10 cellular contexts compared by ENCODE assay signal in the genomic region with DNA sequence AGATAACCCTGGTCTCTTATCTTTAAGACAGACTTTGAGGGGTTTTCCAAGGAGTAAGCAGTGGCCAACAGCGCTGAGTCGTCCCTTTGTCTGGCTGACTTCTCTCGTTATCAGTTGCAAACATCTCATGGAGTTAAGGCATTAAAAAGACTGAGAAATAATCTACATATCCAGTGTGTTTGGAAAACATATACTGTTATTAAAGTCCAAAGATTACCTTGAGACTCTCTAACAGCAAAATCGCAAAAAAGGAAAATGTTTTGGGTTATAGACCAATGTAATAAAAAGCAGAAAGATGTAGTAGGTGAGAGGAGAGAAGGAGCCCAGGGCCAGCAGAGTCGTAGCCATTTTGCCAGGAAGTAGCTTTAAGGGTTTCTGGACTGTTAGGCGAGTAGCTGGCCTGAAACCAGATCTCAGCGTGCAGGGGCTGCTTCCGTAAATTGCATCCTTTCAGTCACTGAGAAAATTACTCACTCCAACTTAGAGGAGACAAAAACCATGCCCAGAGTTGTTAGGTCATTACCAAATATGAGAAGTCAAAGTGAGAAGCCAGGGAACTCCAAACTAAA. TPM values are rescaled to one million over a fixed set of nuclear protein-coding genes. Genes with fewer than 3 reads are reported as not detected.
DNase-seq lines count a peak whose midpoint lies in the region; ATAC-seq and TF ChIP-seq lines count a peak whose summit lies in the region.
"Had no signal": no experiment of that assay in that cellular context is flagged by ENCODE, and none has a peak within 500 bp of the region (broad histone marks: within the 10 kb centered on the region; RNA-seq: fewer than 3 reads in every experiment).

No MANE protein-coding gene starts in this region.

- ATAC-seq in Panc1 (0 out of 2 replicates have a peak, but pooled peaks have one; percentile 26), HG03439 (IDR thresholded peaks at IDR 0.05; ENCODE audit: unreplicated experiment) (no peak)

- peaks cover 10 to 14% of the 10 kb centered on the region in 2 experiments; a peak in 4 of 5 replicates for H3K9me3 Mint-ChIP-seq in H9

- H3K36me3 Mint-ChIP-seq in H9 (ENCODE audit: insufficient read depth in 1 of 3, low read depth in 3 of 3) = peaks cover 2 to 13% (median 6%) of the 10 kb centered on the region in 3 experiments; a peak in 6 of 7 replicates

- H3K14ac ChIP-seq in H9 (ENCODE audit: insufficient read depth, low read length) = no peak overlapping the region

- H3K4me3 ChIP-seq in Panc1 (ENCODE audit: low read depth in 2 of 2, low read length in 2 of 2) = no peak overlapping the region
- H3K4me3 ChIP-seq: tibial artery had no signal

- H3K79me1 ChIP-seq in H9 (ENCODE audit: insufficient read depth, low read depth, low read length, poor library complexity, severe bottlenecking) = no peaks in the 10 kb centered on the region

- no peaks in the 10 kb centered on the region for H3K79me2 ChIP-seq in H9 (ENCODE audit: insufficient read depth, low read length)

- peak; percentile 62 for DNase-seq in EL
- DNase-seq in H9 = no peak
- no peak for DNase-seq in Panc1 (ENCODE audit: low read depth, low spot score)
- peak; percentile 75 for DNase-seq in islet precursor cell
- DNase-seq in NCI-H1930 (lab: John Stamatoyannopoulos, UW) = no peak
- DNase-seq in central memory CD4-positive, alpha-beta T cell = no peak
- DNase-seq in activated CD8-positive, alpha-beta memory T cell treated with anti-CD3 and anti-CD28 coated beads, Interleukin-2, amount 50 U/mL, for 48 hours = no peak
- DNase-seq: NCI-H526 treated with DMSO at 0.1 percent for 48 hours had no signal

- H2AFZ ChIP-seq in H9 (ENCODE audit: low read length) = no peak overlapping the region

- H2BK120ac ChIP-seq in H9 (ENCODE audit: low read depth, low read length, poor library complexity, severe bottlenecking) = no peak overlapping the region

- H3K9ac ChIP-seq in H9 (ENCODE audit: extremely low read depth, insufficient read length, low read length) = no peak overlapping the region

- H3K23me2 ChIP-seq in H9 (ENCODE audit: insufficient read length, low read depth, low read length, poor library complexity, severe bottlenecking) = no peaks in the 10 kb centered on the region

- POLR2A ChIA-PET in Panc1 (lab: Charles Lee) = no interaction called here

- H2BK20ac ChIP-seq in H9 (ENCODE audit: low read depth, low read length, poor library complexity, severe bottlenecking) = no peak overlapping the region

- no peak overlapping the region for H4K5ac ChIP-seq in H9 (ENCODE audit: insufficient read length, low read depth, low read length)

- H3K18ac ChIP-seq in H9 (ENCODE audit: insufficient read length, low read depth, low read length) = no peak overlapping the region

- WGBS in H9 (ENCODE audit: extremely low coverage, insufficient read length, low lambda C conversion rate) = no CpG with 5 or more reads among the region's 8 CpGs

- H3K27me3 ChIP-seq in H9 (ENCODE audit: insufficient read depth, low read length) (no peaks in the 10 kb centered on the region), Panc1 (ENCODE audit: control insufficient read depth, insufficient read depth, low read length) (no peaks in the 10 kb centered on the region)
- H3K27me3 ChIP-seq: tibial artery had no signal

- H3K4me2 ChIP-seq in H9 (ENCODE audit: insufficient read depth, insufficient read length, low read length) = no peak overlapping the region

- no peak overlapping the region for H3T11ph ChIP-seq in H9 (ENCODE audit: low read length)

- H2BK15ac ChIP-seq in H9 (ENCODE audit: low read depth, low read length) = no peak overlapping the region

- H3K4me1 ChIP-seq in H9 (ENCODE audit: insufficient read depth, low read length) (peaks cover 2% of the 10 kb centered on the region; the same call in 1 of the 2 replicates), Panc1 (ENCODE audit: control insufficient read depth, insufficient read depth, low read length) (no peaks in the 10 kb centered on the region)

- no peaks in the 10 kb centered on the region for H4K20me1 ChIP-seq in H9 (ENCODE audit: control insufficient read depth, insufficient read depth, insufficient read length)

- in situ Hi-C loops in Panc1 (cut with HindIII; ENCODE audit: low pct_unique_long_range_greater_than_20kb, low sequenced_read_pairs) = no loop called here

- no peak overlapping the region for H4K91ac ChIP-seq in H9 (ENCODE audit: insufficient read length, low read depth, low read length)

- no peak overlapping the region for H3K27ac ChIP-seq in H9 (ENCODE audit: insufficient read length, low read depth, low read length)
- peak overlapping the region; percentile 20; the same call in 1 of the 2 replicates for H3K27ac ChIP-seq in Panc1 (ENCODE audit: low read length)
- H3K27ac ChIP-seq: tibial artery had no signal

- intact Hi-C loops in Panc1 (cut with micrococcal nuclease; ENCODE audit: unreplicated experiment) = no loop called here

- H3K23ac ChIP-seq in H9 (ENCODE audit: insufficient read length, low read depth, low read length) = no peak overlapping the region

- H2BK5ac ChIP-seq in H9 (ENCODE audit: insufficient read length, low read length) = no peak overlapping the region

- peak overlapping the region in 2 of 3 experiments; percentile 42 to 86; a peak in 2 of 7 replicates for H3K27ac Mint-ChIP-seq in H9

- peaks cover 22 to 25% of the 10 kb centered on the region in 2 experiments for H3K4me1 Mint-ChIP-seq in H9

- H3K27me3 Mint-ChIP-seq in H9 (ENCODE audit: low read depth) = no peaks in the 10 kb centered on the region

- H2AK5ac ChIP-seq in H9 (ENCODE audit: insufficient read length, low read length) = no peak overlapping the region

- no peak overlapping the region for H3K4ac ChIP-seq in H9 (ENCODE audit: low read depth, low read length)

- no peak overlapping the region for H3K56ac ChIP-seq in H9 (ENCODE audit: insufficient read length, low read depth, low read length)

- TF ChIP-seq CTCF in H9 (conservative IDR thresholded peaks at IDR 0.05) (no peak), Panc1 (IDR thresholded peaks at IDR 0.05) (no peak)

- CTCF ChIA-PET in Panc1 (lab: Charles Lee) = no interaction called here

- H3K36me3 ChIP-seq in Panc1 (ENCODE audit: control insufficient read depth, insufficient read depth, low read length) = no peaks in the 10 kb centered on the region
- H3K36me3 ChIP-seq: tibial artery had no signal

- H3K9me3 ChIP-seq in H9 (ENCODE audit: control insufficient read depth, low read depth, low read length) (no peaks in the 10 kb centered on the region), Panc1 (ENCODE audit: control insufficient read depth, insufficient read depth, low read depth, low read length) (no peaks in the 10 kb centered on the region)
- H3K9me3 ChIP-seq: tibial artery had no signal

- H3K4me3 Mint-ChIP-seq in H9 = no peak overlapping the region

- H4K8ac ChIP-seq in H9 (replicated peaks; ENCODE audit: insufficient read length, low read depth, low read length) = no peak overlapping the region

- no TSS peak for BruUV-seq in Panc1 (replicated peaks; lab: Mats Ljungman, UMichigan)

- H2BK12ac ChIP-seq in H9 (ENCODE audit: insufficient read length, low read depth, low read length) = no peak overlapping the region

RNA-seq across cellular contexts. Expression of a gene that starts 24.6 kb away (rescaled TPM):
- total RNA-seq in H9 (2021) (0.28 and 0.44 TPM in 2 replicates), Panc1 (2021; ENCODE audit: unreplicated experiment) (0.85 TPM)
- 0.30 TPM for polyA plus RNA-seq in Panc1 (2012; ENCODE audit: insufficient read length)

RNA-seq across cellular contexts. Expression of a gene that starts 39.1 kb away (rescaled TPM):
- total RNA-seq in H9 (2021) = 38.1 and 40.0 TPM in 2 replicates
- 69.1 TPM for total RNA-seq in Panc1 (2021; ENCODE audit: unreplicated experiment)
- 66.7 TPM for polyA plus RNA-seq in Panc1 (2012; ENCODE audit: insufficient read length)

Comparison
In these comparisons a context has a peak if more than half of its experiments do, and no peak if none do; other contexts are left out.
1. DNase-seq: peak in EL (single experiment) and islet precursor cell (single experiment); none in H9 (single experiment), Panc1 (single experiment), NCI-H1930 (0 of 2), central memory CD4-positive, alpha-beta T cell (single experiment) and activated CD8-positive, alpha-beta memory T cell treated with anti-CD3 and anti-CD28 coated beads, Interleukin-2, amount 50 U/mL, for 48 hours (single experiment).